Comparison of ENCODE assay signal across 25 cellular contexts in the genomic region with DNA sequence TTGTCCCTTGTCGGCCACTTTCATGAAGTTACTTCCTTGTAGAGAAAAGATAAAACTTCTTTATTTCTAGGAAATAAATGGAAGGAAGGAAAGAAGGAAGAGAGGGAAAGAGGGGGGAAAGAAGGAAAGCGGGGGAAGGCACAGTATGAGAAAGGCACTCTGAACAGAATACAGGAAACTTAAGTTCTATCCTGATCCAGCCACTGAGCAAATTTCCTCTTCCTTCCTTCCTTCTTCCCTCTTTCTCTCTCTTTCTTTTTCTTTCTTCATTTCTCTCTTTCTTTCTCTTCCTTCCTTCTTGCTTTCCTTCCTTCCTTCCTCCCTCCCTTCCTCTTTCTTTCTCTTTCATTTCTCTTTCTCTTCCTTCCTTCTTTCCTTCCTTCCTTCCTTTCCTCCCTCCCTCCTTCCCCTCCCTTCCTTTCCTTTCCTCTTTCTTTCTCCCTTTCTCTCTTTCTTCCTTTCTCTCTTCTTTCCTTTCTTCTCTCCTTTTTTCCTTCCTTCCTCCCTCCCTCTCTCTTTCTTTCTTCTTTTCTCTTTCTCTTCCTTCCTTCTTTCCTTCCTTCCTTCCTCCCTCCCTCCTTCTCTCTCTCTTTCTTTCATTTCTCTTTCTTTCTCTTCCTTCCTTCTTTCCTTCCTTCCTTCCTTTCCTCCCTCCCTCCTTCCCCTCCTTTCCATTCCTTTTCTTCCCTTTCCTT.
"Had no signal": no experiment of that assay in that cellular context is flagged by ENCODE, and none has a peak within 500 bp of the region (broad histone marks: within the 10 kb centered on the region; RNA-seq: fewer than 3 reads in every experiment).

No MANE protein-coding gene starts in this region.

- H3K4me3 ChIP-seq: colonic mucosa, esophagus squamous epithelium, gastrocnemius medialis, heart right ventricle, left lung, lower lobe of right lung, mucosa of descending colon had no signal

- ATAC-seq: effector memory CD8-positive, alpha-beta T cell; esophagus mucosa; gastrocnemius medialis; heart right ventricle; left cardiac atrium; left lung; left ventricle myocardium superior; lower lobe of right lung; mucosa of descending colon had no signal

- H3K36me3 Mint-ChIP-seq: mesothelial cell of epicardium, naive B cell had no signal

- H3K4me1 ChIP-seq: colonic mucosa, esophagus squamous epithelium, gastrocnemius medialis, heart right ventricle, left lung, lower lobe of right lung had no signal

- H3K27me3 Mint-ChIP-seq: dendritic cell treated with granulocyte-macrophage colony-stimulating factor and Interleukin-4, amounts not matched to agents 40 ng/mL and 50 ng/mL, for 4 days; effector memory CD8-positive, alpha-beta T cell; naive B cell had no signal

- H3K9me3 ChIP-seq: colonic mucosa, esophagus squamous epithelium, gastrocnemius medialis, lower lobe of right lung, mucosa of descending colon had no signal

- H3K27ac ChIP-seq: colonic mucosa, epithelial cell of prostate, esophagus squamous epithelium, gastrocnemius medialis, heart right ventricle, left lung, lower lobe of right lung had no signal

- H3K4me1 Mint-ChIP-seq: mesothelial cell of epicardium, naive B cell had no signal

- H3K27ac Mint-ChIP-seq: dendritic cell treated with granulocyte-macrophage colony-stimulating factor and Interleukin-4, amounts not matched to agents 40 ng/mL and 50 ng/mL, for 4 days; effector memory CD8-positive, alpha-beta T cell; endodermal cell; mesothelial cell of epicardium had no signal

- H3K9me3 Mint-ChIP-seq: endodermal cell had no signal

- H3K27me3 ChIP-seq: colonic mucosa, esophagus squamous epithelium, gastrocnemius medialis, heart right ventricle, left lung had no signal

- H3K4me3 Mint-ChIP-seq: dendritic cell treated with granulocyte-macrophage colony-stimulating factor and Interleukin-4, amounts not matched to agents 40 ng/mL and 50 ng/mL, for 4 days; effector memory CD8-positive, alpha-beta T cell; endodermal cell; mesothelial cell of epicardium; naive B cell had no signal

- DNase-seq: colonic mucosa; cortex of kidney; effector CD8-positive, alpha-beta T cell; effector memory CD8-positive, alpha-beta T cell; endodermal cell; erythroblast; esophagus squamous epithelium; foreskin fibroblast; foreskin melanocyte; gastrocnemius medialis; glutamatergic neuron; head of caudate nucleus; heart right ventricle; hippocampal formation; left cardiac atrium; left lung; left ventricle myocardium superior; lower lobe of right lung; mesenchymal stem cell; mucosa of descending colon; naive B cell had no signal
